15 cellular contexts compared by ENCODE assay signal in the genomic region with DNA sequence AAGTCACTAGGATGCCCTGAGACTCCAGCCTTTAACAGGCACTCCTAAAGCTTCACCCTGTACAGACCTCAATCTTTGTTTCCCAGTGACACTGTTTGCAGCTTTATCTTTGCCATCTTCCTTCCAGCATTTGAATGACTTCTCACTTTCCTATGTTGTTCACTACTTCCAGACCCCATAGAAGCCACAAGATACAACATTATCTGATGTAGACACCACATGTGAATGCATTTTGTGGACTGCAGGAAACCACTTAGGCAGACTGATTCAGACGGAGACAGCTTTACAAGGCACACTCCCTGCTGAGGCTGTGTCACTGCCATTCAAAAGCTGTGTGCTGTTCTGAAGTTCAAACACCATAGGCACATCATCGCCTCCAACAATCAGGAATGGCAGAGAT.
DNase-seq lines count a peak whose midpoint lies in the region; ATAC-seq and TF ChIP-seq lines count a peak whose summit lies in the region.
"Had no signal": no experiment of that assay in that cellular context is flagged by ENCODE, and none has a peak within 500 bp of the region (broad histone marks: within the 10 kb centered on the region; RNA-seq: fewer than 3 reads in every experiment).

No MANE protein-coding gene starts in this region.

- no peak for DNase-seq in stimulated activated naive CD8-positive, alpha-beta T cell treated with anti-CD3 and anti-CD28 coated beads, Interleukin-15, Interleukin-2, amounts not matched to agents 100 U/mL and 50 U/mL, for 24 hours
- DNase-seq in stimulated activated naive CD8-positive, alpha-beta T cell treated with anti-CD3 and anti-CD28 coated beads, Interleukin-15, amount 100 ng/mL, for 72 hours: no peak
- DNase-seq in OCI-M1 (lab: John Stamatoyannopoulos, UW) (peak; percentile 66), brain microvascular endothelial cell (peak; percentile 81)
- DNase-seq: amniotic stem cell, heart left ventricle, left colon, NCI-H524 treated with DMSO at 0.1 percent for 48 hours, upper lobe of left lung had no signal

- H3K4me3 ChIP-seq in brain microvascular endothelial cell (ENCODE audit: low read depth, low read length): no peak overlapping the region
- H3K4me3 ChIP-seq: BLaER1, GM12878, heart left ventricle, upper lobe of left lung had no signal

- no peaks in the 10 kb centered on the region for H3K27me3 ChIP-seq in brain microvascular endothelial cell (replicated peaks)
- H3K27me3 ChIP-seq: BLaER1, heart left ventricle, upper lobe of left lung had no signal

- TF ChIP-seq POLR2A in GM18505 (IDR thresholded peaks at IDR 0.05; ENCODE audit: borderline replicate concordance, extremely low read depth, insufficient read depth, insufficient read length): no peak

- no peak overlapping the region for H3K27ac ChIP-seq in brain microvascular endothelial cell
- H3K27ac ChIP-seq: BLaER1, heart left ventricle, upper lobe of left lung had no signal

- in situ Hi-C loops in brain microvascular endothelial cell (cut with HindIII; ENCODE audit: low pct_ligation_motif_present, low sequenced_read_pairs): no loop called here

- H3K9me3 Mint-ChIP-seq in stimulated activated naive CD8-positive, alpha-beta T cell treated with anti-CD3 and anti-CD28 coated beads, Interleukin-15, amount 100 ng/mL, for 72 hours: no peaks in the 10 kb centered on the region

- TF ChIP-seq CTCF in brain microvascular endothelial cell (IDR thresholded peaks at IDR 0.05; ENCODE audit: low read depth, low read length, missing control alignments): no peak

- H3K27ac Mint-ChIP-seq in stimulated activated naive CD8-positive, alpha-beta T cell treated with anti-CD3 and anti-CD28 coated beads, Interleukin-15, amount 100 ng/mL, for 72 hours: no peak overlapping the region

- H3K27me3 Mint-ChIP-seq in stimulated activated naive CD8-positive, alpha-beta T cell treated with anti-CD3 and anti-CD28 coated beads, Interleukin-15, amount 100 ng/mL, for 72 hours: peaks cover 25% of the 10 kb centered on the region

- H3K4me1 Mint-ChIP-seq in stimulated activated naive CD8-positive, alpha-beta T cell treated with anti-CD3 and anti-CD28 coated beads, Interleukin-15, amount 100 ng/mL, for 72 hours: no peaks in the 10 kb centered on the region

- H3K4me3 Mint-ChIP-seq in stimulated activated naive CD8-positive, alpha-beta T cell treated with anti-CD3 and anti-CD28 coated beads, Interleukin-15, amount 100 ng/mL, for 72 hours: no peak overlapping the region

- H3K36me3 ChIP-seq in brain microvascular endothelial cell (replicated peaks): no peaks in the 10 kb centered on the region
- H3K36me3 ChIP-seq: BLaER1, heart left ventricle, upper lobe of left lung had no signal

- peak; percentile 75 for ATAC-seq in stimulated activated naive CD8-positive, alpha-beta T cell treated with anti-CD3 and anti-CD28 coated beads, Interleukin-15, Interleukin-2, amounts not matched to agents 100 U/mL and 50 U/mL, for 24 hours
- no peak for ATAC-seq in stimulated activated naive CD8-positive, alpha-beta T cell treated with anti-CD3 and anti-CD28 coated beads, Interleukin-15, amount 100 ng/mL, for 72 hours
- ATAC-seq in HG03520 (IDR thresholded peaks at IDR 0.05; ENCODE audit: unreplicated experiment) (no peak), GM18517 (IDR thresholded peaks at IDR 0.05; ENCODE audit: unreplicated experiment) (no peak), HG03378 (IDR thresholded peaks at IDR 0.05; ENCODE audit: unreplicated experiment) (no peak), GM18505 (IDR thresholded peaks at IDR 0.05; ENCODE audit: unreplicated experiment) (no peak)
- ATAC-seq: GM12878, heart left ventricle, left colon had no signal

Comparison
In these comparisons a context has a peak if more than half of its experiments do, and no peak if none do; other contexts are left out.
1. DNase-seq: peak in OCI-M1 (single experiment) and brain microvascular endothelial cell (single experiment); none in stimulated activated naive CD8-positive, alpha-beta T cell treated with anti-CD3 and anti-CD28 coated beads, Interleukin-15, Interleukin-2, amounts not matched to agents 100 U/mL and 50 U/mL, for 24 hours (single experiment) and stimulated activated naive CD8-positive, alpha-beta T cell treated with anti-CD3 and anti-CD28 coated beads, Interleukin-15, amount 100 ng/mL, for 72 hours (0 of 2).